In the genomic region with DNA sequence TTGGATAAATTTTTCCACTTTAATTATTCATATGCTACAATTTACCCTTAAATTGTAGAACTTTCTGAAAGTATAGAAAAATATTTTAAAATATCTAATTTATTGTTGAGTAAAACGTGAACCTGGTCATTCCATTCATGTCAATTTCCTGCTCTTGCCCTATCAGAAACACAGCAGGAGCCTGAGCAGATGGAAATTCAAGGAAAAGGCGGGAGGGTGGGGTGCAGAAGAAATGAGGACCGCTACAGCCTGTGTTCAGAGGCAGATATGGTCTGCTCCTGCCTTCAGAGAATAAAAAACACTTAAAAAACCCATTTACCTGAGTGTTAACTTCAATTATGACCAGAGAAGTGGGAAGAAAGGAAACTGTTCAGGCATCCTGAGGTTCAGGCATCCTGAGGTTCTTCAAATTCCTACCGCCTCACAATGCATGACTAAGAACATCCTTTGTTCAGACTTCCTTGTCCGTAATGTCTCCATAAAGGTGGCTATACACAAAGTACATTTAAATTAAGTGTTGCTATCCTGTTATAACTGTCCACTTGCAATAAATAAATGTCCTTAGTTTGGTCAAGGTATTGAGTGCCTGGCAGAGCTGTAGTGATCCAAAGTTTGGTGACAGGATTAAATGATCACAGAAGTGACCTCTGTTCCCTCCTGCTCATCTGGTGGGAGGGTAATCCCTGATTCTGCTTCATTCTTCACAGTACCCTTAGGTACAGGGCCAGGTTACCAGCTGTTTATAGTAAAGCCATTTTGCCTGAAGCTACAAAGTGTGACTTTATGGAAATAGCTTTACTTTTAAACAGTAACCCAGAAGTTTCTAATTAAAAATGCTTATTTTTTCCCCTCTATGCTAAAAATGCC, we compare ENCODE assay signal across 11 cellular contexts.
DNase-seq lines count a peak whose midpoint lies in the region; ATAC-seq and TF ChIP-seq lines count a peak whose summit lies in the region.
"Had no signal": no experiment of that assay in that cellular context is flagged by ENCODE, and none has a peak within 500 bp of the region (broad histone marks: within the 10 kb centered on the region; RNA-seq: fewer than 3 reads in every experiment).

No MANE protein-coding gene starts in this region.

- no peak for TF ChIP-seq CTCF in RWPE1 (conservative IDR thresholded peaks at IDR 0.05; ENCODE audit: low read depth)

- H3K4me3 ChIP-seq in Karpas-422 (ENCODE audit: low read length) = no peak overlapping the region
- H3K4me3 ChIP-seq: heart right ventricle had no signal

- ATAC-seq in GM18502 (IDR thresholded peaks at IDR 0.05; ENCODE audit: poor library complexity, unreplicated experiment) = peak; percentile 27
- peak; percentile 55 for ATAC-seq in GM21825 (IDR thresholded peaks at IDR 0.05; ENCODE audit: unreplicated experiment)
- no peak for ATAC-seq in activated T-cell treated with anti-CD3 and anti-CD28 coated beads, Interleukin-2, amount 50 U/mL, for 72 hours (replicated peaks in 1 of 2)
- ATAC-seq in HG02852 (IDR thresholded peaks at IDR 0.05; ENCODE audit: unreplicated experiment) = no peak

- H4K20me1 ChIP-seq in Karpas-422 (ENCODE audit: insufficient read depth, low read depth, low read length) = no peaks in the 10 kb centered on the region

- DNase-seq in HT1080 (ENCODE audit: low read depth) = peak; percentile 26
- DNase-seq in iPS-NIHi11 (ENCODE audit: low spot score) = peak; percentile 20
- no peak for DNase-seq in RWPE1 (ENCODE audit: low spot score)
- no peak for DNase-seq in activated T-cell treated with anti-CD3 and anti-CD28 coated beads, Interleukin-2, amount 50 U/mL, for 72 hours
- no peak for DNase-seq in Karpas-422
- DNase-seq: cerebellar nuclear complex, NCI-H2029 treated with DMSO at 0.1 percent for 48 hours had no signal

- H3K36me3 ChIP-seq in Karpas-422 (ENCODE audit: insufficient read depth, low read length) = no peaks in the 10 kb centered on the region

- no peaks in the 10 kb centered on the region for H3K27me3 ChIP-seq in Karpas-422 (ENCODE audit: low read length)
- H3K27me3 ChIP-seq: heart right ventricle had no signal

- CTCF ChIA-PET in RWPE1 (lab: Yijun Ruan, JAX) = no interaction called here

- H3K9me3 Mint-ChIP-seq in activated T-cell treated with anti-CD3 and anti-CD28 coated beads, Interleukin-2, amount 50 U/mL, for 72 hours = no peaks in the 10 kb centered on the region

- H3K4me3 Mint-ChIP-seq in activated T-cell treated with anti-CD3 and anti-CD28 coated beads, Interleukin-2, amount 50 U/mL, for 72 hours = no peak overlapping the region

- no peak overlapping the region for H3K4me2 ChIP-seq in Karpas-422 (ENCODE audit: low read depth, low read length, poor library complexity, severe bottlenecking)

- no peaks in the 10 kb centered on the region for H3K79me2 ChIP-seq in Karpas-422 (ENCODE audit: low read length)

- peaks cover 4% of the 10 kb centered on the region for H3K4me1 Mint-ChIP-seq in activated T-cell treated with anti-CD3 and anti-CD28 coated beads, Interleukin-2, amount 50 U/mL, for 72 hours (ENCODE audit: low read depth)

- H3K36me3 Mint-ChIP-seq in activated T-cell treated with anti-CD3 and anti-CD28 coated beads, Interleukin-2, amount 50 U/mL, for 72 hours (ENCODE audit: insufficient read depth in 2 of 2) = peaks cover 4 to 6% of the 10 kb centered on the region in 2 donors

- POLR2A ChIA-PET in RWPE1 (lab: Yijun Ruan, JAX; ENCODE audit: low non-redundant PET) = no interaction called here

- no peaks in the 10 kb centered on the region for H3K4me1 ChIP-seq in Karpas-422 (ENCODE audit: low read length)

- no peaks in the 10 kb centered on the region for H3K9me3 ChIP-seq in Karpas-422 (ENCODE audit: low read length)

- no peaks in the 10 kb centered on the region for H3K27me3 Mint-ChIP-seq in activated T-cell treated with anti-CD3 and anti-CD28 coated beads, Interleukin-2, amount 50 U/mL, for 72 hours (ENCODE audit: low read depth)

- no peak overlapping the region for H2AFZ ChIP-seq in Karpas-422 (ENCODE audit: low read length)

- no peak overlapping the region for H3K27ac ChIP-seq in RWPE1
- H3K27ac ChIP-seq in Karpas-422 (ENCODE audit: low read length) = no peak overlapping the region

- H3K9ac ChIP-seq in Karpas-422 (ENCODE audit: low read length) = no peak overlapping the region

- no peaks in the 10 kb centered on the region for H3K9me2 ChIP-seq in Karpas-422 (replicated peaks; ENCODE audit: insufficient read depth, low read length)

- no peak overlapping the region for H3K27ac Mint-ChIP-seq in activated T-cell treated with anti-CD3 and anti-CD28 coated beads, Interleukin-2, amount 50 U/mL, for 72 hours

Comparison
In these comparisons a context has a peak if more than half of its experiments do, and no peak if none do; other contexts are left out.
1. ATAC-seq: peak in GM18502 (single experiment) and GM21825 (single experiment); none in activated T-cell treated with anti-CD3 and anti-CD28 coated beads, Interleukin-2, amount 50 U/mL, for 72 hours (0 of 2) and HG02852 (single experiment).
2. DNase-seq: peak in HT1080 (single experiment) and iPS-NIHi11 (single experiment); none in RWPE1 (single experiment), activated T-cell treated with anti-CD3 and anti-CD28 coated beads, Interleukin-2, amount 50 U/mL, for 72 hours (0 of 2) and Karpas-422 (single experiment).